Comparison of ENCODE assay signal across 8 cellular contexts in genomic region chr4:153223418-153223792, GRCh38. TPM values are rescaled to one million over a fixed set of nuclear protein-coding genes. Genes with fewer than 3 reads are reported as not detected.
DNase-seq lines count a peak whose midpoint lies in the region; ATAC-seq and TF ChIP-seq lines count a peak whose summit lies in the region.

No MANE protein-coding gene starts in this region.

- no peaks in the 10 kb centered on the region for H3K9me3 ChIP-seq in tibial nerve

- no peak overlapping the region for H3K27ac Mint-ChIP-seq in activated T-cell treated with anti-CD3 and anti-CD28 coated beads, Interleukin-2, amount 50 U/mL, for 72 hours

- peaks cover 34% of the 10 kb centered on the region for H3K4me1 Mint-ChIP-seq in activated T-cell treated with anti-CD3 and anti-CD28 coated beads, Interleukin-2, amount 50 U/mL, for 72 hours (ENCODE audit: low read depth)

- no peaks in the 10 kb centered on the region for H3K36me3 ChIP-seq in tibial nerve

- H3K27me3 Mint-ChIP-seq in activated T-cell treated with anti-CD3 and anti-CD28 coated beads, Interleukin-2, amount 50 U/mL, for 72 hours (ENCODE audit: low read depth), result peaks cover 54% of the 10 kb centered on the region

- no peak for TF ChIP-seq CTCF in tibial nerve (IDR thresholded peaks at IDR 0.05)

- no peak for ATAC-seq in activated T-cell treated with anti-CD3 and anti-CD28 coated beads, Interleukin-2, amount 50 U/mL, for 72 hours (replicated peaks in 1 of 2)
- ATAC-seq in left lobe of liver, result peak; percentile 31
- ATAC-seq in GM19023 (IDR thresholded peaks at IDR 0.05; ENCODE audit: unreplicated experiment), result no peak
- ATAC-seq in HG03095 (IDR thresholded peaks at IDR 0.05; ENCODE audit: unreplicated experiment), result no peak

- WGBS in tibial nerve, 2 donors, result 13 to 16% methylated on average over 9 of the region's 9 CpGs

- H3K9me3 Mint-ChIP-seq in activated T-cell treated with anti-CD3 and anti-CD28 coated beads, Interleukin-2, amount 50 U/mL, for 72 hours, result peaks cover 2% of the 10 kb centered on the region in 2 donors

- peak overlapping the region; percentile 87 to 90 for H3K4me3 Mint-ChIP-seq in activated T-cell treated with anti-CD3 and anti-CD28 coated beads, Interleukin-2, amount 50 U/mL, for 72 hours

- peaks cover 2 to 4% of the 10 kb centered on the region in 2 donors for H3K36me3 Mint-ChIP-seq in activated T-cell treated with anti-CD3 and anti-CD28 coated beads, Interleukin-2, amount 50 U/mL, for 72 hours (ENCODE audit: insufficient read depth in 2 of 2)

- peak overlapping the region; percentile 75 to 89 (median 81) for H3K27ac ChIP-seq in tibial nerve

- DNase-seq in activated T-cell treated with anti-CD3 and anti-CD28 coated beads, Interleukin-2, amount 50 U/mL, for 72 hours, result no peak
- DNase-seq in activated T-cell treated with anti-CD3 and anti-CD28 coated beads for 4 hours (no peak), amniotic epithelial cell (ENCODE audit: low read depth) (peak; percentile 29), left lobe of liver (ENCODE audit: low spot score) (no peak), tibial nerve (ENCODE audit: low spot score in 2 of 2) (no peak), NCI-H2107 (lab: John Stamatoyannopoulos, UW) (no peak)

- no peaks in the 10 kb centered on the region for H3K27me3 ChIP-seq in tibial nerve

- no peak for TF ChIP-seq EP300 in tibial nerve (IDR thresholded peaks at IDR 0.05)

- H3K4me3 ChIP-seq in tibial nerve, result peak overlapping the region; percentile 46 to 71 (median 56)

- H3K4me1 ChIP-seq in tibial nerve, result peaks cover 0 to 51% (median 5%) of the 10 kb centered on the region in 4 donors

- TF ChIP-seq POLR2A in tibial nerve (IDR thresholded peaks at IDR 0.05), result no peak

RNA-seq across cellular contexts. Expression of gene TRIM2, which starts 19.2 kb away (rescaled TPM):
- total RNA-seq in activated T-cell treated with anti-CD3 and anti-CD28 coated beads, Interleukin-2, amount 50 U/mL, for 72 hours, result 1 to 10 TPM; 1.3 to 1.4 TPM
- total RNA-seq in left lobe of liver, result 10.8 TPM
- 10 to 100 TPM; 25.7 to 55.9 (median 42.5) TPM for total RNA-seq in tibial nerve
